Comparison of ENCODE assay signal across 8 cellular contexts in genomic region chr2:170715932-170716777, GRCh38. TPM values are rescaled to one million over a fixed set of nuclear protein-coding genes. Genes with fewer than 3 reads are reported as not detected.
DNase-seq lines count a peak whose midpoint lies in the region; ATAC-seq and TF ChIP-seq lines count a peak whose summit lies in the region.

No MANE protein-coding gene starts in this region.

- H3K27ac Mint-ChIP-seq in activated naive CD8-positive, alpha-beta T cell treated with anti-CD3 and anti-CD28 coated beads, Interleukin-2, amount 10 ng/mL, durations not matched to agents 7 days and 5 days, result no peak overlapping the region

- TF ChIP-seq EP300 in tibial nerve (IDR thresholded peaks at IDR 0.05), result no peak

- TF ChIP-seq CTCF in lower lobe of right lung (IDR thresholded peaks at IDR 0.05) (no peak), tibial nerve (IDR thresholded peaks at IDR 0.05) (no peak)

- H3K27me3 ChIP-seq in lower lobe of right lung (ENCODE audit: low read depth), result peaks cover 74% of the 10 kb centered on the region
- H3K27me3 ChIP-seq in tibial nerve, result peaks cover 0 to 88% of the 10 kb centered on the region in 2 donors

- peaks cover 78% of the 10 kb centered on the region for H3K27me3 Mint-ChIP-seq in activated naive CD8-positive, alpha-beta T cell treated with anti-CD3 and anti-CD28 coated beads, Interleukin-2, amount 10 ng/mL, durations not matched to agents 7 days and 5 days

- H3K27ac ChIP-seq in lower lobe of right lung (peak overlapping the region; percentile 51), tibial nerve (peak overlapping the region in 2 of 4 donors; percentile 44 to 77)

- 2 to 6% methylated on average over 55 to 72 of the region's 95 CpGs for WGBS in tibial nerve, 2 donors

- H3K36me3 ChIP-seq in lower lobe of right lung (no peaks in the 10 kb centered on the region), tibial nerve (no peaks in the 10 kb centered on the region)

- POLR2A ChIA-PET in activated naive CD8-positive, alpha-beta T cell treated with anti-CD3 and anti-CD28 coated beads, Interleukin-2, amount 10 ng/mL, durations not matched to agents 7 days and 5 days (lab: Charles Lee), result no interaction called here

- peak; percentile 62 for DNase-seq in activated effector memory CD4-positive, alpha-beta T cell treated with anti-CD3 and anti-CD28 coated beads, Interleukin-2, amount 50 U/mL, for 16 hours
- DNase-seq in activated effector memory CD4-positive, alpha-beta T cell treated with Interleukin-2 at 50 U/mL for 16 hours, result no peak
- peak; percentile 40 for DNase-seq in activated naive CD8-positive, alpha-beta T cell treated with anti-CD3 and anti-CD28 coated beads, Interleukin-2, amount 10 ng/mL, durations not matched to agents 7 days and 5 days
- DNase-seq in lower lobe of right lung, result no peak
- no peak for DNase-seq in tibial nerve (ENCODE audit: low spot score in 2 of 2)
- DNase-seq in EL, result no peak
- no peak for DNase-seq in NCI-H1930 (lab: John Stamatoyannopoulos, UW)

- ATAC-seq in activated naive CD8-positive, alpha-beta T cell treated with anti-CD3 and anti-CD28 coated beads, Interleukin-2, amount 10 ng/mL, durations not matched to agents 7 days and 5 days (ENCODE audit: low read depth), result no peak
- ATAC-seq in lower lobe of right lung, result peak; percentile 15 to 26
- no peak for ATAC-seq in GM21619 (IDR thresholded peaks at IDR 0.05; ENCODE audit: unreplicated experiment)

- H3K4me1 Mint-ChIP-seq in activated naive CD8-positive, alpha-beta T cell treated with anti-CD3 and anti-CD28 coated beads, Interleukin-2, amount 10 ng/mL, durations not matched to agents 7 days and 5 days, result peaks cover 22% of the 10 kb centered on the region

- TF ChIP-seq POLR2A in tibial nerve (IDR thresholded peaks at IDR 0.05), result no peak

- no peaks in the 10 kb centered on the region for H3K36me3 Mint-ChIP-seq in activated naive CD8-positive, alpha-beta T cell treated with anti-CD3 and anti-CD28 coated beads, Interleukin-2, amount 10 ng/mL, durations not matched to agents 7 days and 5 days

- intact Hi-C loops in lower lobe of right lung (cut with DNase I), result no loop called here

- H3K9me3 Mint-ChIP-seq in activated naive CD8-positive, alpha-beta T cell treated with anti-CD3 and anti-CD28 coated beads, Interleukin-2, amount 10 ng/mL, durations not matched to agents 7 days and 5 days, result no peaks in the 10 kb centered on the region

- no peaks in the 10 kb centered on the region for H3K9me3 ChIP-seq in lower lobe of right lung
- H3K9me3 ChIP-seq in tibial nerve, result no peaks in the 10 kb centered on the region

- H3K4me3 Mint-ChIP-seq in activated naive CD8-positive, alpha-beta T cell treated with anti-CD3 and anti-CD28 coated beads, Interleukin-2, amount 10 ng/mL, durations not matched to agents 7 days and 5 days, result peak overlapping the region; percentile 78

- H3K4me3 ChIP-seq in lower lobe of right lung (peak overlapping the region; percentile 66), tibial nerve (peak overlapping the region; percentile 27 to 60 (median 48))

- H3K4me1 ChIP-seq in lower lobe of right lung (peaks cover 43% of the 10 kb centered on the region), tibial nerve (peaks cover 0 to 66% (median 32%) of the 10 kb centered on the region in 4 donors)

RNA-seq across cellular contexts. Expression of gene SP5, which starts 1.0 kb away (rescaled TPM):
- not detected for total RNA-seq in activated naive CD8-positive, alpha-beta T cell treated with anti-CD3 and anti-CD28 coated beads, Interleukin-2, amount 10 ng/mL, durations not matched to agents 7 days and 5 days
- total RNA-seq in lower lobe of right lung (1.9 TPM), tibial nerve (10 to 100 TPM in 1 of 4 donors, 1 to 10 TPM in 3; 6.6 to 14.1 (median 8.4) TPM)

RNA-seq across cellular contexts. Expression of gene ERICH2, which starts 54.0 kb away (rescaled TPM):
- total RNA-seq in activated naive CD8-positive, alpha-beta T cell treated with anti-CD3 and anti-CD28 coated beads, Interleukin-2, amount 10 ng/mL, durations not matched to agents 7 days and 5 days, result not detected
- total RNA-seq in lower lobe of right lung, result 8.5 TPM
- under 1 TPM in 1 of 4 donors, not detected in 3; 0.98 TPM for total RNA-seq in tibial nerve

Comparison
In these comparisons a context has a peak if more than half of its experiments do, and no peak if none do; other contexts are left out.
1. DNase-seq: peak in activated effector memory CD4-positive, alpha-beta T cell treated with anti-CD3 and anti-CD28 coated beads, Interleukin-2, amount 50 U/mL, for 16 hours (single experiment) and activated naive CD8-positive, alpha-beta T cell treated with anti-CD3 and anti-CD28 coated beads, Interleukin-2, amount 10 ng/mL, durations not matched to agents 7 days and 5 days (single experiment); none in activated effector memory CD4-positive, alpha-beta T cell treated with Interleukin-2 at 50 U/mL for 16 hours (single experiment), lower lobe of right lung (single experiment), tibial nerve (0 of 2), EL (single experiment) and NCI-H1930 (0 of 2).
2. ATAC-seq: peak in lower lobe of right lung (2 of 2); none in activated naive CD8-positive, alpha-beta T cell treated with anti-CD3 and anti-CD28 coated beads, Interleukin-2, amount 10 ng/mL, durations not matched to agents 7 days and 5 days (single experiment) and GM21619 (single experiment).